16 cellular contexts compared by ENCODE assay signal in the genomic region with DNA sequence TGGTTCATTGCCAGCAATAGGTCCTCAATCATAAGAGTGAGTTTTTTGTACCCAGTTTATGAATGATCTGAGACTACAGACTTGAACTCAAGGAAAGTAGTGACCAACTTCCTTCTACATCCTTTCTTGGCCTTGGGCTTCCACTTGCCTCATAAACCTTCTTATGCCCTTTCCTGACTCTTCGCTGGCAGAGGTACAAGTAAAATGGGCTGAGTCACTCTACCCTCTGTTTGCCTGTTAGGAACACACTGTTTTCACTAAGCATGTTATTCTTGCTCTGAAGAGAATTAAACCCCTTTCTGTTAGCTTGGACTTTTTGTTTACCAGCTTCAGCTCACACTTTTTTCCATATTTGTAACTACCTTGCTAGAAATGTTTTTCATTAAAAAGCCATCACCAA.
DNase-seq lines count a peak whose midpoint lies in the region; ATAC-seq and TF ChIP-seq lines count a peak whose summit lies in the region.
"Had no signal": no experiment of that assay in that cellular context is flagged by ENCODE, and none has a peak within 500 bp of the region (broad histone marks: within the 10 kb centered on the region; RNA-seq: fewer than 3 reads in every experiment).

No MANE protein-coding gene starts in this region.

- WGBS in mammary epithelial cell (ENCODE audit: low coverage, missing lambda C conversion rate): 50% methylated on average over 1 of the region's 1 CpG
- WGBS in right lobe of liver (ENCODE audit: insufficient coverage, low coverage, low lambda C conversion rate, missing lambda C conversion rate): 60% methylated on average over 1 of the region's 1 CpG
- WGBS in transverse colon (ENCODE audit: low coverage in 1 of 2), 2 donors: 50 to 52% methylated on average over 1 of the region's 1 CpG

- dilution Hi-C loops in mammary epithelial cell (cut with HindIII; ENCODE audit: low sequenced_read_pairs): loop anchor here (5.0 kb wide), 1 partner anchor 51 kb away; no protein-coding TSS in a partner anchor

- no peaks in the 10 kb centered on the region for H3K9me3 ChIP-seq in mammary epithelial cell (replicated peaks; ENCODE audit: insufficient read depth, low read length)
- no peaks in the 10 kb centered on the region for H3K9me3 ChIP-seq in right lobe of liver
- H3K9me3 ChIP-seq in transverse colon: no peaks in the 10 kb centered on the region
- H3K9me3 ChIP-seq: breast epithelium had no signal

- no peak overlapping the region for H3K4me2 ChIP-seq in mammary epithelial cell (ENCODE audit: insufficient read depth, low read depth, low read length)
- H3K4me2 ChIP-seq: smooth muscle cell had no signal

- TF ChIP-seq POLR2A in right lobe of liver (IDR thresholded peaks at IDR 0.05) (no peak), transverse colon (IDR thresholded peaks at IDR 0.05) (no peak)

- H3K9ac ChIP-seq in mammary epithelial cell (ENCODE audit: insufficient read depth, low read length): no peak overlapping the region

- H3K36me3 ChIP-seq in mammary epithelial cell (ENCODE audit: insufficient read depth, low read length) (no peaks in the 10 kb centered on the region), right lobe of liver (no peaks in the 10 kb centered on the region), transverse colon (no peaks in the 10 kb centered on the region)
- H3K36me3 ChIP-seq: breast epithelium had no signal

- no TSS peak for BruUV-seq in mammary epithelial cell (replicated peaks; lab: Mats Ljungman, UMichigan)

- no peak for TF ChIP-seq EP300 in transverse colon (IDR thresholded peaks at IDR 0.05; ENCODE audit: low read depth)

- intact Hi-C loops in mammary epithelial cell (cut with micrococcal nuclease): no loop called here
- intact Hi-C loops in right lobe of liver (cut with DNase I): no loop called here
- intact Hi-C loops in transverse colon (cut with DNase I; ENCODE audit: low total_unique reads): loop anchor here (10.0 kb wide), 1 partner anchor 158 kb away; no protein-coding TSS in a partner anchor

- H2AFZ ChIP-seq in mammary epithelial cell (ENCODE audit: low read depth, low read length): no peak overlapping the region

- H4K20me1 ChIP-seq in mammary epithelial cell (ENCODE audit: insufficient read depth, low read length): no peaks in the 10 kb centered on the region

- H3K27me3 ChIP-seq in mammary epithelial cell (ENCODE audit: insufficient read depth, low read length) (no peaks in the 10 kb centered on the region), right lobe of liver (no peaks in the 10 kb centered on the region), transverse colon (no peaks in the 10 kb centered on the region)
- H3K27me3 ChIP-seq: breast epithelium had no signal

- CTCF ChIA-PET in mammary epithelial cell (lab: Charles Lee; ENCODE audit: low non-redundant PET): no interaction called here

- no peak overlapping the region for H3K27ac ChIP-seq in mammary epithelial cell (ENCODE audit: insufficient read depth, low read depth, low read length)
- H3K27ac ChIP-seq in right lobe of liver: peak overlapping the region in 1 of 3 donors; percentile 47
- H3K27ac ChIP-seq in transverse colon: no peak overlapping the region
- H3K27ac ChIP-seq: breast epithelium had no signal

- in situ Hi-C loops in ACHN (cut with HindIII; ENCODE audit: low pct_ligation_motif_present, low pct_unique_long_range_greater_than_20kb, low sequenced_read_pairs): no loop called here
- in situ Hi-C loops in mammary epithelial cell (cut with MboI; ENCODE audit: low sequenced_read_pairs in 2 of 2): no loop called here
- in situ Hi-C loops in transverse colon (cut with MboI; ENCODE audit: low pct_ligation_motif_present in 1 of 4, low pct_unique_long_range_greater_than_20kb in 1 of 4, low sequenced_read_pairs in 3 of 4): loop anchor here in 2 of 4 donors (10.0 to 25.0 kb wide), 4 partner anchors 151 to 1201 kb away; partner anchors contain the start of gene TFAP2B (in 2 of the 2)

- ATAC-seq in right lobe of liver (peak; percentile 63 to 92 (median 84)), HG02981 (IDR thresholded peaks at IDR 0.05; ENCODE audit: unreplicated experiment) (no peak), HG03460 (IDR thresholded peaks at IDR 0.05; ENCODE audit: unreplicated experiment) (no peak)
- ATAC-seq: activated CD4-positive, CD25-positive, alpha-beta regulatory T cell treated with anti-CD3 and anti-CD28 coated beads, Interleukin-2, amount 50 U/mL, for 24 hours had no signal

- DNase-seq in ACHN (peak; percentile 6), LNCaP clone FGC (ENCODE audit: low read depth) (peak; percentile 93), mammary epithelial cell (peak; percentile 26), right lobe of liver (no peak), HPDE6-E6E7 (ENCODE audit: extremely low spot score) (no peak), transverse colon (no peak)
- DNase-seq: DMS 273 treated with DMSO at 0.1 percent for 48 hours; NCI-H1436 treated with DMSO at 0.1 percent for 48 hours; nephron progenitor cell; posterior cingulate gyrus; stimulated activated CD4-positive, alpha-beta T cell treated with anti-CD3 and anti-CD28 coated beads, Interleukin-4, amount 100 ng/mL, for 24 hours had no signal

- 0 out of 2 replicates have a peak, but pooled peaks have one; percentile 4 for TF ChIP-seq CTCF in LNCaP clone FGC (IDR thresholded peaks at IDR 0.05; ENCODE audit: control insufficient read depth, extremely low read depth, insufficient read depth)
- no peak for TF ChIP-seq CTCF in mammary epithelial cell (conservative IDR thresholded peaks at IDR 0.05 in 1 of 2, IDR thresholded peaks at IDR 0.05 in 1 of 2; ENCODE audit: extremely low read depth in 1 of 2, insufficient read depth in 1 of 2, low read depth in 1 of 2, low read length in 2 of 2)
- no peak for TF ChIP-seq CTCF in right lobe of liver (IDR thresholded peaks at IDR 0.05)
- TF ChIP-seq CTCF in transverse colon (IDR thresholded peaks at IDR 0.05): no peak

- H3K4me1 ChIP-seq in mammary epithelial cell (ENCODE audit: insufficient read depth, low read length) (no peaks in the 10 kb centered on the region), right lobe of liver (peaks cover 0 to 13% (median 0%) of the 10 kb centered on the region in 4 donors), transverse colon (peaks cover 0 to 4% (median 0%) of the 10 kb centered on the region in 4 donors)
- H3K4me1 ChIP-seq: breast epithelium had no signal

- H3K79me2 ChIP-seq in mammary epithelial cell (ENCODE audit: insufficient read depth, low read length): no peaks in the 10 kb centered on the region

- H3K4me3 ChIP-seq in LNCaP clone FGC (ENCODE audit: low read depth, low read length) (no peak overlapping the region), mammary epithelial cell (replicated peaks in 1 of 3; ENCODE audit: insufficient read depth in 1 of 3, low read depth in 2 of 3, low read length in 3 of 3) (no peak overlapping the region), right lobe of liver (no peak overlapping the region), transverse colon (no peak overlapping the region)
- H3K4me3 ChIP-seq: breast epithelium, smooth muscle cell had no signal

Comparison
In these comparisons a context has a peak if more than half of its experiments do, and no peak if none do; other contexts are left out.
1. DNase-seq: peak in ACHN (single experiment), LNCaP clone FGC (single experiment) and mammary epithelial cell (single experiment); none in right lobe of liver (0 of 3), HPDE6-E6E7 (single experiment) and transverse colon (single experiment).
2. ATAC-seq: peak in right lobe of liver (4 of 4); none in HG02981 (single experiment) and HG03460 (single experiment).